In the genomic region with DNA sequence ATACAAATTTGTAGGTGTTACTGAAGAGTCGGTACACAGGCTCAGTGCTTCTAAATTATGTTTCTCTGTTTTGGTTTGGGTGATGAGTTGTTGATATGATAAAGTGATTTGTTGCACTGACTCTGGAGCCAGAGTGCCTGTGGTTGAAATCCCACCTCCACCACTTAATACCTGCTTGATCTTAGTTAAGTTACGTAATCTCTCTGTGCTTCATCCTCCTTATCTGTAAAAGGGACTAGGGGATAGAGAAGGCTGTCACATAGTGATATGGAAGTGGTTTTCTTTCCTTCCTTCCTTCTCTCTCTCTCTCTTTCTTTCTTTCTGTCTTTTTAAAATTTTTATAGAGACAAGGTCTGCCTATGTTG, we compare ENCODE assay signal across 8 cellular contexts. TPM values are rescaled to one million over a fixed set of nuclear protein-coding genes. Genes with fewer than 3 reads are reported as not detected.
DNase-seq lines count a peak whose midpoint lies in the region; TF ChIP-seq lines count a peak whose summit lies in the region.

No MANE protein-coding gene starts in this region.

- no peaks in the 10 kb centered on the region for H3K9me3 Mint-ChIP-seq in activated naive CD4-positive, alpha-beta T cell treated with anti-CD3 and anti-CD28 coated beads for 36 hours
- no peaks in the 10 kb centered on the region for H3K9me3 Mint-ChIP-seq in type B pancreatic cell

- no peak overlapping the region for H3K14ac ChIP-seq in mesenchymal stem cell (ENCODE audit: low read length in 2 of 2)

- peaks cover 11 to 15% of the 10 kb centered on the region in 2 donors for H3K4me1 ChIP-seq in adrenal gland (replicated peaks in 1 of 2)
- H3K4me1 ChIP-seq in mesenchymal stem cell (ENCODE audit: control insufficient read depth, insufficient read depth, low read depth, low read length) = peaks cover 19% of the 10 kb centered on the region

- no peak overlapping the region for H2AFZ ChIP-seq in mesenchymal stem cell (ENCODE audit: low read depth, low read length)

- WGBS in adrenal gland, 4 donors = 50 to 60% (median 55%) methylated on average over 2 of the region's 2 CpGs
- 80% methylated on average over 1 of the region's 2 CpGs for WGBS in mesenchymal stem cell

- peak overlapping the region; percentile 73 for H3K4me3 Mint-ChIP-seq in activated naive CD4-positive, alpha-beta T cell treated with anti-CD3 and anti-CD28 coated beads for 36 hours
- H3K4me3 Mint-ChIP-seq in type B pancreatic cell = peak overlapping the region; percentile 84

- H2BK15ac ChIP-seq in mesenchymal stem cell (ENCODE audit: low read depth, poor library complexity, severe bottlenecking) = no peak overlapping the region

- H3K27me3 Mint-ChIP-seq in activated naive CD4-positive, alpha-beta T cell treated with anti-CD3 and anti-CD28 coated beads for 36 hours (ENCODE audit: low read depth) = no peaks in the 10 kb centered on the region
- H3K27me3 Mint-ChIP-seq in type B pancreatic cell = peaks cover 17% of the 10 kb centered on the region

- CTCF ChIA-PET in activated naive CD4-positive, alpha-beta T cell treated with anti-CD3 and anti-CD28 coated beads for 36 hours (lab: Charles Lee) = no interaction called here

- H4K8ac ChIP-seq in mesenchymal stem cell (ENCODE audit: low read length) = no peak overlapping the region

- H3K4me3 ChIP-seq in adrenal gland (peak overlapping the region in 1 of 4 donors; percentile 79), mesenchymal stem cell (ENCODE audit: insufficient read depth in 1 of 2, low read depth in 1 of 2, low read length in 2 of 2) (peak overlapping the region in 1 of 2 experiments; percentile 90)

- peak overlapping the region; percentile 91 for H3K9ac ChIP-seq in mesenchymal stem cell (ENCODE audit: low read length)

- intact Hi-C loops in activated naive CD4-positive, alpha-beta T cell treated with anti-CD3 and anti-CD28 coated beads for 36 hours (cut with micrococcal nuclease) = loop anchor here (1.0 to 2.0 kb wide), 2 partner anchors 282 to 438 kb away; a partner anchor contains a TSS
- intact Hi-C loops in adrenal gland (cut with DNase I) = loop anchor here in 1 of 2 donors (10.0 kb wide), 1 partner anchor 230 kb away; no protein-coding TSS in a partner anchor

- no peak overlapping the region for H2AK5ac ChIP-seq in mesenchymal stem cell (ENCODE audit: low read length, severe bottlenecking)

- H3K18ac ChIP-seq in mesenchymal stem cell (ENCODE audit: low read depth in 1 of 2, low read length in 2 of 2) = no peak overlapping the region

- no peaks in the 10 kb centered on the region for H3K27me3 ChIP-seq in adrenal gland
- H3K27me3 ChIP-seq in mesenchymal stem cell (ENCODE audit: control insufficient read depth in 1 of 2, insufficient read depth in 1 of 2, low read length in 2 of 2) = no peaks in the 10 kb centered on the region

- H3K36me3 Mint-ChIP-seq in activated naive CD4-positive, alpha-beta T cell treated with anti-CD3 and anti-CD28 coated beads for 36 hours (ENCODE audit: low read depth) = no peaks in the 10 kb centered on the region
- H3K36me3 Mint-ChIP-seq in type B pancreatic cell = no peaks in the 10 kb centered on the region

- H3K27ac ChIP-seq in adrenal gland = peak overlapping the region in 4 of 5 donors; percentile 79 to 95 (median 90)
- peak overlapping the region; percentile 54 for H3K27ac ChIP-seq in mesenchymal stem cell (ENCODE audit: low read length, poor library complexity, severe bottlenecking)

- no peaks in the 10 kb centered on the region for H3K36me3 ChIP-seq in adrenal gland (replicated peaks in 1 of 2)
- H3K36me3 ChIP-seq in mesenchymal stem cell (ENCODE audit: control insufficient read depth in 1 of 2, insufficient read depth in 2 of 2, low read depth in 1 of 2, low read length in 2 of 2) = peaks cover 24 to 30% of the 10 kb centered on the region in 2 experiments

- no peak for DNase-seq in activated naive CD4-positive, alpha-beta T cell treated with anti-CD3 and anti-CD28 coated beads for 36 hours
- DNase-seq in activated naive CD4-positive, alpha-beta T cell treated with anti-CD3 and anti-CD28 coated beads, Interleukin-2, amount 50 U/mL, for 16 hours = no peak
- no peak for DNase-seq in adrenal gland
- DNase-seq in mesenchymal stem cell = no peak
- DNase-seq in type B pancreatic cell (ENCODE audit: extremely low spot score, unreplicated experiment) = no peak
- DNase-seq in NCI-H2081 (lab: John Stamatoyannopoulos, UW) = no peak
- DNase-seq in amygdala (lab: John Stamatoyannopoulos, UW) = no peak
- DNase-seq in AG08396 (ENCODE audit: low spot score) = no peak

- no peak overlapping the region for H2BK120ac ChIP-seq in mesenchymal stem cell (ENCODE audit: low read depth, low read length)

- H3K9me3 ChIP-seq in adrenal gland (replicated peaks in 1 of 3) (no peaks in the 10 kb centered on the region), mesenchymal stem cell (ENCODE audit: control insufficient read depth, low read length) (no peaks in the 10 kb centered on the region)

- no peak overlapping the region for H3K23ac ChIP-seq in mesenchymal stem cell (ENCODE audit: low read length in 2 of 2)

- no peak overlapping the region for H4K91ac ChIP-seq in mesenchymal stem cell (ENCODE audit: low read length)

- TF ChIP-seq POLR2A in adrenal gland (IDR thresholded peaks at IDR 0.05) = no peak

- peak overlapping the region; percentile 88 for H3K27ac Mint-ChIP-seq in activated naive CD4-positive, alpha-beta T cell treated with anti-CD3 and anti-CD28 coated beads for 36 hours
- H3K27ac Mint-ChIP-seq in type B pancreatic cell = peak overlapping the region; percentile 80

- H2BK12ac ChIP-seq in mesenchymal stem cell (ENCODE audit: low read length in 2 of 2) = no peak overlapping the region

- H2BK5ac ChIP-seq in mesenchymal stem cell (ENCODE audit: low read depth, low read length, poor library complexity, severe bottlenecking) = no peak overlapping the region

- no peak for TF ChIP-seq CTCF in adrenal gland (IDR thresholded peaks at IDR 0.05)
- no peak for TF ChIP-seq CTCF in type B pancreatic cell (conservative IDR thresholded peaks at IDR 0.05)

- H3K4ac ChIP-seq in mesenchymal stem cell (ENCODE audit: low read depth in 1 of 2, low read length in 2 of 2) = no peak overlapping the region

- H3K4me1 Mint-ChIP-seq in activated naive CD4-positive, alpha-beta T cell treated with anti-CD3 and anti-CD28 coated beads for 36 hours (ENCODE audit: low read depth) = peaks cover 24% of the 10 kb centered on the region
- no peaks in the 10 kb centered on the region for H3K4me1 Mint-ChIP-seq in type B pancreatic cell (ENCODE audit: unreplicated experiment)

- no peak overlapping the region for H3K4me2 ChIP-seq in mesenchymal stem cell (ENCODE audit: low read length, poor library complexity, severe bottlenecking)

- H3K79me1 ChIP-seq in mesenchymal stem cell (replicated peaks; ENCODE audit: low read length, poor library complexity, severe bottlenecking) = peaks cover 28% of the 10 kb centered on the region

RNA-seq across cellular contexts. Expression of a gene that starts 0.7 kb away (rescaled TPM):
- 1 to 10 TPM; 8.7 to 8.8 TPM for total RNA-seq in activated naive CD4-positive, alpha-beta T cell treated with anti-CD3 and anti-CD28 coated beads for 36 hours
- total RNA-seq in adrenal gland = 10 to 100 TPM; 20.1 to 46.0 (median 27.3) TPM
- 10 to 100 TPM in 1 of 3 donors, 1 to 10 TPM in 2; 4.5 to 13.0 (median 9.5) TPM for polyA plus RNA-seq in adrenal gland
- 7.8 TPM for polyA plus RNA-seq in mesenchymal stem cell (2013, experiment 1 of 2)
- polyA plus RNA-seq in mesenchymal stem cell (2013, experiment 2 of 2) = 8.2 TPM
- 19.1 and 23.1 TPM in 2 replicates for total RNA-seq in type B pancreatic cell (ENCODE audit: low replicate concordance)

RNA-seq across cellular contexts. Expression of a gene that starts 8.5 kb away (rescaled TPM):
- 10 to 100 TPM; 12.3 to 12.6 TPM for total RNA-seq in activated naive CD4-positive, alpha-beta T cell treated with anti-CD3 and anti-CD28 coated beads for 36 hours
- total RNA-seq in adrenal gland (10 to 100 TPM; 13.9 to 29.7 (median 22.1) TPM), type B pancreatic cell (ENCODE audit: low replicate concordance) (20.5 and 22.2 TPM in 2 replicates)
- 10 to 100 TPM; 13.9 to 23.1 (median 16.7) TPM for polyA plus RNA-seq in adrenal gland
- polyA plus RNA-seq in mesenchymal stem cell (2013, experiment 1 of 2) = 10.2 TPM
- 9.6 TPM for polyA plus RNA-seq in mesenchymal stem cell (2013, experiment 2 of 2)

RNA-seq across cellular contexts. Expression of a gene that starts 55.7 kb away (rescaled TPM):
- total RNA-seq in activated naive CD4-positive, alpha-beta T cell treated with anti-CD3 and anti-CD28 coated beads for 36 hours = 10 to 100 TPM; 46.5 to 46.6 TPM
- total RNA-seq in adrenal gland (10 to 100 TPM; 24.1 to 68.0 (median 55.2) TPM), type B pancreatic cell (ENCODE audit: low replicate concordance) (80.8 and 115 TPM in 2 replicates)
- 10 to 100 TPM; 24.7 to 76.9 (median 24.8) TPM for polyA plus RNA-seq in adrenal gland
- 84.4 TPM for polyA plus RNA-seq in mesenchymal stem cell (2013, experiment 1 of 2)
- 79.9 TPM for polyA plus RNA-seq in mesenchymal stem cell (2013, experiment 2 of 2)
